In the genomic region with DNA sequence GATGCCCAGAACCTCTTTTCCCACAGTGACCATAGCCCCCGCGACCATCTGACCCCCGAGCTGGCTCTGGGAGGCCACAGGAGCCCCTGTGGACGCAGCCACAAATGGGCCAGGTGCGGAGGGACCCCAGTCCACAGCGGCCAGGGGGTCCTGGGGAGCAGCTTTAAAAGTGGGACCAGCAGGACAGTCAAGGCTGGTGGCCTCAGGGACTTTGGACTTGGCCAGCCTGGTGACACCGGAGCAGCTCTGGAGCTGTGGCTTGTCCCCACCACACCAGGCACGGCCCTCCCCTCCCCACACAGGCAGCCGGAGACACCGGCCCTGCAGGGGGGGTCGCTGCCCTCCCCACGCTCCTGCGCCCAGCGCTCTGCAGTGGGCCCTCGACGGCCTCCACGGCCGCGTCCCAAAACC, we compare ENCODE assay signal across 26 cellular contexts. TPM values are rescaled to one million over a fixed set of nuclear protein-coding genes. Genes with fewer than 3 reads are reported as not detected.
"Had no signal": no experiment of that assay in that cellular context is flagged by ENCODE, and none has a peak within 500 bp of the region (broad histone marks: within the 10 kb centered on the region; RNA-seq: fewer than 3 reads in every experiment).

No MANE protein-coding gene starts in this region.

- H3K9me3 Mint-ChIP-seq: dendritic cell treated with granulocyte-macrophage colony-stimulating factor and Interleukin-4, amounts not matched to agents 40 ng/mL and 50 ng/mL, for 4 days; natural killer cell treated with Interleukin-12 subunit alpha and Interleukin-12 subunit beta and Interleukin-15 and Interleukin-18, amount 100 ng/mL, for 72 hours had no signal

- DNase-seq: effector memory CD8-positive, alpha-beta T cell; foreskin fibroblast; kidney; left cardiac atrium; left ventricle myocardium inferior; lower lobe of right lung; midbrain; posterior cingulate gyrus; sigmoid colon; stimulated activated CD4-positive, alpha-beta T cell treated with anti-CD3 and anti-CD28 coated beads, Interleukin-2, amount 100 ng/mL, for 24 hours; stimulated activated CD4-positive, alpha-beta T cell treated with anti-CD3 and anti-CD28 coated beads, Interleukin-4, amount 100 ng/mL, for 4 hours; stimulated activated naive CD4-positive, alpha-beta T cell; stomach; substantia nigra; transverse colon had no signal

- H3K4me3 Mint-ChIP-seq: dendritic cell treated with granulocyte-macrophage colony-stimulating factor and Interleukin-4, amounts not matched to agents 40 ng/mL and 50 ng/mL, for 4 days; effector memory CD8-positive, alpha-beta T cell; memory B cell; natural killer cell treated with Interleukin-12 subunit alpha and Interleukin-12 subunit beta and Interleukin-15 and Interleukin-18, amount 100 ng/mL, for 72 hours had no signal

- H3K4me3 ChIP-seq: esophagus muscularis mucosa, gastroesophageal sphincter, left ventricle myocardium inferior, lower lobe of right lung, sigmoid colon, skin epidermis, stomach, thoracic aorta, transverse colon had no signal

- H3K27ac ChIP-seq: epithelial cell of prostate, esophagus muscularis mucosa, gastroesophageal sphincter, left ventricle myocardium inferior, lower lobe of right lung, sigmoid colon, skin epidermis, stomach, thoracic aorta, transverse colon had no signal

- ATAC-seq: effector memory CD8-positive, alpha-beta T cell; gastroesophageal sphincter; left cardiac atrium; lower lobe of right lung; natural killer cell treated with Interleukin-12 subunit alpha and Interleukin-12 subunit beta and Interleukin-15 and Interleukin-18, amount 100 ng/mL, for 72 hours had no signal

- H3K27me3 Mint-ChIP-seq: effector memory CD8-positive, alpha-beta T cell; memory B cell; natural killer cell treated with Interleukin-12 subunit alpha and Interleukin-12 subunit beta and Interleukin-15 and Interleukin-18, amount 100 ng/mL, for 72 hours had no signal

- H3K9me3 ChIP-seq: esophagus muscularis mucosa, gastroesophageal sphincter, left ventricle myocardium inferior, lower lobe of right lung, sigmoid colon, stomach, thoracic aorta, transverse colon had no signal

- H3K27ac Mint-ChIP-seq: dendritic cell treated with granulocyte-macrophage colony-stimulating factor and Interleukin-4, amounts not matched to agents 40 ng/mL and 50 ng/mL, for 4 days; effector memory CD8-positive, alpha-beta T cell; natural killer cell treated with Interleukin-12 subunit alpha and Interleukin-12 subunit beta and Interleukin-15 and Interleukin-18, amount 100 ng/mL, for 72 hours had no signal

RNA-seq across cellular contexts. Expression of a gene that starts 3.5 kb away (rescaled TPM):
- total RNA-seq: transverse colon had no signal

RNA-seq across cellular contexts. Expression of a gene that starts 9.9 kb away (rescaled TPM):
- total RNA-seq: esophagus muscularis mucosa; gastroesophageal sphincter; left cardiac atrium; left ventricle myocardium inferior; lower lobe of right lung; natural killer cell treated with Interleukin-12 subunit alpha and Interleukin-12 subunit beta and Interleukin-15 and Interleukin-18, amount 100 ng/mL, for 72 hours; osteocyte; pulmonary artery endothelial cell; sigmoid colon; thoracic aorta had no signal
- polyA plus RNA-seq: urinary bladder had no signal

RNA-seq across cellular contexts. Expression of a gene that starts 20.3 kb away (rescaled TPM):
- total RNA-seq: left ventricle myocardium inferior had no signal
